8 cellular contexts compared by ENCODE assay signal in genomic region chr2:216499641-216500218, GRCh38. TPM values are rescaled to one million over a fixed set of nuclear protein-coding genes. Genes with fewer than 3 reads are reported as not detected.
DNase-seq lines count a peak whose midpoint lies in the region; ATAC-seq and TF ChIP-seq lines count a peak whose summit lies in the region.

No MANE protein-coding gene starts in this region.

- H3K4me2 ChIP-seq in OCI-LY3 (ENCODE audit: low read length) = peak overlapping the region; percentile 89

- H3K9me3 ChIP-seq in OCI-LY3 (ENCODE audit: insufficient read depth, low read length) (no peaks in the 10 kb centered on the region), endodermal cell (ENCODE audit: control insufficient read depth, low read length) (no peaks in the 10 kb centered on the region)

- TF ChIP-seq CTCF in Calu3 (IDR thresholded peaks at IDR 0.05; ENCODE audit: unreplicated experiment) = no peak
- no peak for TF ChIP-seq CTCF in OCI-LY3 (IDR thresholded peaks at IDR 0.05; ENCODE audit: low read depth, low read length)
- no peak for TF ChIP-seq CTCF in endodermal cell (conservative IDR thresholded peaks at IDR 0.05)
- TF ChIP-seq CTCF in osteocyte (IDR thresholded peaks at IDR 0.05) = no peak

- no peaks in the 10 kb centered on the region for H3K27me3 ChIP-seq in OCI-LY3 (ENCODE audit: low read depth, low read length)
- no peaks in the 10 kb centered on the region for H3K27me3 ChIP-seq in endodermal cell (ENCODE audit: control insufficient read depth, insufficient read depth, low read length, poor library complexity, severe bottlenecking)

- H3K4me3 ChIP-seq in OCI-LY3 (ENCODE audit: low read length) = peak overlapping the region; percentile 94
- H3K4me3 ChIP-seq in endodermal cell (ENCODE audit: low read length) = peak overlapping the region; percentile 99

- ATAC-seq in GM21528 (IDR thresholded peaks at IDR 0.05; ENCODE audit: low FRiP score, unreplicated experiment) (no peak), GM19035 (IDR thresholded peaks at IDR 0.05; ENCODE audit: unreplicated experiment) (no peak)

- H3K27ac ChIP-seq in OCI-LY3 (ENCODE audit: low read length) = peak overlapping the region; percentile 59
- H3K27ac ChIP-seq in endodermal cell (ENCODE audit: low read depth, low read length) = no peak overlapping the region

- WGBS in endodermal cell (ENCODE audit: insufficient coverage in 1 of 2, insufficient read length in 1 of 2), 2 experiments = 24 to 43% methylated on average over 4 to 6 of the region's 6 CpGs

- H3K36me3 Mint-ChIP-seq in Calu3 (ENCODE audit: insufficient read depth, unreplicated experiment) (peaks cover 71% of the 10 kb centered on the region), endodermal cell (ENCODE audit: low read depth) (peaks cover 55% of the 10 kb centered on the region), osteocyte (ENCODE audit: unreplicated experiment) (peaks cover 43% of the 10 kb centered on the region)

- BruUV-seq in Calu3 (replicated peaks; lab: Mats Ljungman, UMichigan) = TSS peak; percentile 54

- H3K4me3 Mint-ChIP-seq in Calu3 (ENCODE audit: low read depth, unreplicated experiment) (peak overlapping the region; percentile 100), endodermal cell (peak overlapping the region; percentile 99), osteocyte (ENCODE audit: unreplicated experiment) (peak overlapping the region; percentile 95)

- intact Hi-C loops in Calu3 (cut with micrococcal nuclease; ENCODE audit: unreplicated experiment) = no loop called here

- H2AFZ ChIP-seq in OCI-LY3 (ENCODE audit: low read depth, low read length) = no peak overlapping the region

- H3K4me1 Mint-ChIP-seq in Calu3 (ENCODE audit: low read depth, unreplicated experiment) (peaks cover 27% of the 10 kb centered on the region), endodermal cell (peaks cover 32% of the 10 kb centered on the region), osteocyte (ENCODE audit: unreplicated experiment) (peaks cover 53% of the 10 kb centered on the region)

- H3K27me3 Mint-ChIP-seq in Calu3 (ENCODE audit: unreplicated experiment) (no peaks in the 10 kb centered on the region), endodermal cell (ENCODE audit: insufficient read depth) (no peaks in the 10 kb centered on the region), osteocyte (ENCODE audit: unreplicated experiment) (no peaks in the 10 kb centered on the region)

- H3K4me1 ChIP-seq in OCI-LY3 (ENCODE audit: low read length) = peaks cover 35% of the 10 kb centered on the region
- no peaks in the 10 kb centered on the region for H3K4me1 ChIP-seq in endodermal cell (ENCODE audit: control insufficient read depth, insufficient read depth, low read length)

- H4K20me1 ChIP-seq in OCI-LY3 (ENCODE audit: insufficient read depth, low read length) = peaks cover 46% of the 10 kb centered on the region

- H3K9me3 Mint-ChIP-seq in Calu3 (ENCODE audit: low read depth, unreplicated experiment) (no peaks in the 10 kb centered on the region), endodermal cell (no peaks in the 10 kb centered on the region), osteocyte (ENCODE audit: unreplicated experiment) (no peaks in the 10 kb centered on the region)

- DNase-seq in Calu3 (no peak), endodermal cell (no peak), osteocyte (ENCODE audit: extremely low spot score, unreplicated experiment) (no peak), amniotic stem cell (lab: John Stamatoyannopoulos, UW) (no peak), NCI-H1694 (lab: John Stamatoyannopoulos, UW) (no peak)

- H3K36me3 ChIP-seq in OCI-LY3 (replicated peaks; ENCODE audit: low read depth, low read length) (peaks cover 56% of the 10 kb centered on the region), endodermal cell (ENCODE audit: control insufficient read depth, insufficient read depth, low read length) (peaks cover 56% of the 10 kb centered on the region)

- H3K9ac ChIP-seq in OCI-LY3 (ENCODE audit: low read length) (peak overlapping the region; percentile 98), endodermal cell (ENCODE audit: extremely low read depth, low read length, poor library complexity, severe bottlenecking) (peak overlapping the region; percentile 99)

- peaks cover 47% of the 10 kb centered on the region for H3K79me2 ChIP-seq in OCI-LY3 (ENCODE audit: low read length)

- CTCF ChIA-PET in Calu3 (lab: Charles Lee) = interaction anchor here (0.6 kb wide), 1 partner anchor 856 kb away, joined by 3 read pairs; no protein-coding TSS in a partner anchor

- peak overlapping the region; percentile 100 for H3K27ac Mint-ChIP-seq in Calu3 (ENCODE audit: unreplicated experiment)
- H3K27ac Mint-ChIP-seq in endodermal cell = peak overlapping the region; percentile 96
- H3K27ac Mint-ChIP-seq in osteocyte (ENCODE audit: unreplicated experiment) = peak overlapping the region; percentile 92

RNA-seq across cellular contexts. Expression of gene RPL37A, which starts 1.1 kb away (rescaled TPM):
- 1,797 and 1,889 TPM in 2 replicates for total RNA-seq in Calu3 (2022)
- 1,000 to 10,000 TPM; 2,589 to 2,765 TPM for total RNA-seq in endodermal cell
- 1,971 TPM for polyA plus RNA-seq in endodermal cell (2013, experiment 1 of 2)
- polyA plus RNA-seq in endodermal cell (2013, experiment 2 of 2) = 1,927 TPM
- total RNA-seq in osteocyte = 2,580 and 2,608 TPM in 2 replicates
